1 cellular context compared by ENCODE assay signal in genomic region chr12:49567611-49568441, GRCh38.
A peak's percentile ranks its signal among the peaks of the same experiment; 100 is the strongest.
TF ChIP-seq lines count a peak whose summit lies in the region.

Gene MCRS1 (minus strand): TSS chr12:49568142. CDS start chr12:49566731, 1,411 bp downstream.

TF ChIP-seq in K562, 482 proteins besides CTCF, POLR2A, EP300 and RAD21 (continued from another document and continues in another):
- TF ChIP-seq TFE3 (CRISPR knock-in tag; IDR thresholded peaks at IDR 0.05): no peak
- TF ChIP-seq CSDE1 (IDR thresholded peaks at IDR 0.05): no peak
- no peak for TF ChIP-seq ZNF695 (CRISPR knock-in tag; IDR thresholded peaks at IDR 0.05)
- TF ChIP-seq CBX3 (IDR thresholded peaks at IDR 0.05; ENCODE audit: borderline replicate concordance in 1 of 2, low read length in 2 of 2): 0 out of 3 replicates have a peak, but pooled peaks of 1 of the 2 experiments have one; percentile 52
- no peak for TF ChIP-seq CEBPB (tag; IDR thresholded peaks at IDR 0.05)
- TF ChIP-seq GMEB1 (CRISPR knock-in tag; IDR thresholded peaks at IDR 0.05): no peak
- no peak for TF ChIP-seq E2F3 (CRISPR knock-in tag; IDR thresholded peaks at IDR 0.05)
- 0 out of 2 replicates have a peak, but pooled peaks have one; percentile 57 for TF ChIP-seq TOE1 (IDR thresholded peaks at IDR 0.05; ENCODE audit: borderline replicate concordance)
- TF ChIP-seq TOE1 (CRISPR knock-in tag; IDR thresholded peaks at IDR 0.05; ENCODE audit: borderline replicate concordance, low read depth): peak; percentile 59; the same call in 1 of the 2 replicates
- no peak for TF ChIP-seq RUNX1 (IDR thresholded peaks at IDR 0.05; ENCODE audit: low read depth)
- TF ChIP-seq ZNF644 (tag; IDR thresholded peaks at IDR 0.05; ENCODE audit: low read depth): no peak
- TF ChIP-seq HES1 (IDR thresholded peaks at IDR 0.05; ENCODE audit: low read depth): no peak
- no peak for TF ChIP-seq ZNF717 (CRISPR knock-in tag; IDR thresholded peaks at IDR 0.05)
- no peak for TF ChIP-seq MAFF (IDR thresholded peaks at IDR 0.05; ENCODE audit: low read length)
- TF ChIP-seq BACH1 (tag; IDR thresholded peaks at IDR 0.05): no peak
- 0 out of 2 replicates have a peak, but pooled peaks have one; percentile 9 for TF ChIP-seq MITF (IDR thresholded peaks at IDR 0.05)
- TF ChIP-seq MTA1 (IDR thresholded peaks at IDR 0.05; ENCODE audit: borderline replicate concordance): no peak
- TF ChIP-seq MED1 (CRISPR knock-in tag; IDR thresholded peaks at IDR 0.05; ENCODE audit: borderline replicate concordance): no peak
- no peak for TF ChIP-seq BRF2 (IDR thresholded peaks at IDR 0.05; ENCODE audit: borderline replicate concordance, insufficient read depth, insufficient read length)
- peak; percentile 26; the same call in 1 of the 2 replicates for TF ChIP-seq NR2F6 (CRISPR knock-in tag; IDR thresholded peaks at IDR 0.05)
- TF ChIP-seq ZKSCAN3 (CRISPR knock-in tag; IDR thresholded peaks at IDR 0.05): no peak
- TF ChIP-seq KAT7 (CRISPR knock-in tag; IDR thresholded peaks at IDR 0.05; ENCODE audit: borderline replicate concordance): peak; percentile 88
- no peak for TF ChIP-seq BDP1 (IDR thresholded peaks at IDR 0.05; ENCODE audit: insufficient read depth, insufficient read length)
- no peak for TF ChIP-seq MEF2D (tag; conservative IDR thresholded peaks at IDR 0.05; ENCODE audit: low read depth)
- TF ChIP-seq PTBP1 (IDR thresholded peaks at IDR 0.05; ENCODE audit: low read depth, low read length): no peak
- peak; percentile 93 for TF ChIP-seq CXXC5 (CRISPR knock-in tag; IDR thresholded peaks at IDR 0.05)
- no peak for TF ChIP-seq MAFG (tag; conservative IDR thresholded peaks at IDR 0.05)
- peak in 1 of 2 experiments; percentile 98; a peak in 2 of 4 replicates for TF ChIP-seq KDM4B (IDR thresholded peaks at IDR 0.05; ENCODE audit: borderline replicate concordance in 2 of 2, low read depth in 1 of 2)
- TF ChIP-seq HMGN3 (IDR thresholded peaks at IDR 0.05; ENCODE audit: borderline replicate concordance, extremely low read depth, insufficient read length, low read depth, low read length): no peak
- no peak for TF ChIP-seq ZNF785 (CRISPR knock-in tag; IDR thresholded peaks at IDR 0.05)
- peak; percentile 92 for TF ChIP-seq PML (IDR thresholded peaks at IDR 0.05; ENCODE audit: low read length)
- no peak for TF ChIP-seq ATF4 (CRISPR knock-in tag; IDR thresholded peaks at IDR 0.05)
- no peak; a peak in 1 of 4 replicates for TF ChIP-seq ETV6 (IDR thresholded peaks at IDR 0.05; ENCODE audit: borderline replicate concordance in 1 of 2, low read depth in 2 of 2, low read length in 1 of 2)
- no peak for TF ChIP-seq ETV6 (CRISPR knock-in tag; IDR thresholded peaks at IDR 0.05; ENCODE audit: borderline replicate concordance)
- no peak for TF ChIP-seq TAF15 (IDR thresholded peaks at IDR 0.05; ENCODE audit: low read depth, low read length)
- peak; percentile 98 to 99 for TF ChIP-seq MNT (conservative IDR thresholded peaks at IDR 0.05)
- TF ChIP-seq E2F6 (IDR thresholded peaks at IDR 0.05; ENCODE audit: borderline replicate concordance in 1 of 2, extremely low read depth in 1 of 2, insufficient read depth in 1 of 2, insufficient read length in 1 of 2, low read depth in 1 of 2, low read length in 1 of 2, poor library complexity in 1 of 2, severe bottlenecking in 1 of 2): peak in 1 of 2 experiments; percentile 11
- TF ChIP-seq SP1 (CRISPR knock-in tag; IDR thresholded peaks at IDR 0.05): peak; percentile 94
- TF ChIP-seq PPARD (CRISPR knock-in tag; IDR thresholded peaks at IDR 0.05): no peak
- TF ChIP-seq MEIS2 (IDR thresholded peaks at IDR 0.05; ENCODE audit: partially characterized antibody): peak; percentile 98
- no peak for TF ChIP-seq DLX4 (CRISPR knock-in tag; IDR thresholded peaks at IDR 0.05)
- no peak for TF ChIP-seq DEAF1 (CRISPR knock-in tag; IDR thresholded peaks at IDR 0.05)
- TF ChIP-seq HSF4 (CRISPR knock-in tag; IDR thresholded peaks at IDR 0.05; ENCODE audit: borderline replicate concordance): no peak
- TF ChIP-seq ZNF280B (CRISPR knock-in tag; IDR thresholded peaks at IDR 0.05): no peak
- no peak for TF ChIP-seq NFE2 (IDR thresholded peaks at IDR 0.05; ENCODE audit: low read depth)
- TF ChIP-seq CREM (IDR thresholded peaks at IDR 0.05; ENCODE audit: low read depth): peak; percentile 87
- TF ChIP-seq ZNF584 (CRISPR knock-in tag; IDR thresholded peaks at IDR 0.05; ENCODE audit: low read depth): no peak
- TF ChIP-seq ZBTB2 (IDR thresholded peaks at IDR 0.05): peak; percentile 100
- TF ChIP-seq GATA2 (CRISPR knock-in tag; IDR thresholded peaks at IDR 0.05): no peak
- peak; percentile 81 for TF ChIP-seq HDAC8 (tag; IDR thresholded peaks at IDR 0.05)
- no peak for TF ChIP-seq CREB5 (CRISPR knock-in tag; IDR thresholded peaks at IDR 0.05)
- no peak for TF ChIP-seq CREBBP (IDR thresholded peaks at IDR 0.05; ENCODE audit: low read depth, low read length)
- no peak for TF ChIP-seq ZNF124 (CRISPR knock-in tag; IDR thresholded peaks at IDR 0.05)
